In genomic region chr6:7742214-7742613, GRCh38 we compare ENCODE assay signal across 28 cellular contexts.
DNase-seq lines count a peak whose midpoint lies in the region; ATAC-seq and TF ChIP-seq lines count a peak whose summit lies in the region.
"Had no signal": no experiment of that assay in that cellular context is flagged by ENCODE, and none has a peak within 500 bp of the region (broad histone marks: within the 10 kb centered on the region; RNA-seq: fewer than 3 reads in every experiment).

No MANE protein-coding gene starts in this region.

- TF ChIP-seq CTCF in HEK293 (tag by site-specific recombination; IDR thresholded peaks at IDR 0.05) = no peak

- no peaks in the 10 kb centered on the region for H3K36me3 ChIP-seq in HEK293 (ENCODE audit: control insufficient read depth in 2 of 2, insufficient read depth in 1 of 2, low read length in 2 of 2)
- H3K36me3 ChIP-seq: BLaER1, left ventricle myocardium inferior, neural progenitor cell, right atrium auricular region, SJSA1, suprapubic skin, upper lobe of left lung, WERI-Rb-1 had no signal

- H3K9me3 ChIP-seq in HEK293 (ENCODE audit: control insufficient read depth, insufficient read depth, low read depth, low read length) = no peaks in the 10 kb centered on the region
- H3K9me3 ChIP-seq: BLaER1, left ventricle myocardium inferior, right atrium auricular region, SJSA1, suprapubic skin, upper lobe of left lung had no signal

- POLR2A ChIA-PET in HEK293 (lab: Yijun Ruan, JAX) = interaction anchor here (0.7 kb wide), 1 partner anchor 44 kb away, joined by 5 read pairs; no protein-coding TSS in a partner anchor

- DNase-seq in NCI-H187 treated with DMSO at 0.1 percent for 48 hours (lab: John Stamatoyannopoulos, UW) (peak; percentile 58), NCI-H774 (lab: John Stamatoyannopoulos, UW) (peak; percentile 63), kidney tubule cell (ENCODE audit: low spot score) (peak; percentile 34), medulla oblongata (ENCODE audit: extremely low spot score) (no peak)
- DNase-seq: activated CD4-positive, alpha-beta T cell treated with anti-CD3 and anti-CD28 coated beads for 48 hours; DMS79 treated with DMSO at 0.1 percent for 48 hours; effector CD4-positive, alpha-beta T cell; GDM1; islet precursor cell; left ventricle myocardium inferior; NCI-H1048; NCI-H2171 treated with DMSO at 0.1 percent for 48 hours; stimulated activated naive CD4-positive, alpha-beta T cell treated with Interleukin-2 at 50 U/mL for 16 hours; T1000; upper lobe of left lung; WERI-Rb-1 had no signal

- H3K27ac ChIP-seq in HEK293 (ENCODE audit: extremely low read depth, low read depth, low read length) = no peak overlapping the region
- H3K27ac ChIP-seq: BLaER1, left ventricle myocardium inferior, neural progenitor cell, parathyroid adenoma, right atrium auricular region, SJSA1, suprapubic skin, upper lobe of left lung, WERI-Rb-1 had no signal

- H3K4me1 ChIP-seq in HEK293 (ENCODE audit: control insufficient read depth, insufficient read depth, low read length) = peaks cover 6% of the 10 kb centered on the region
- H3K4me1 ChIP-seq: BLaER1, left ventricle myocardium inferior, neural progenitor cell, parathyroid adenoma, right atrium auricular region, SJSA1, suprapubic skin, upper lobe of left lung had no signal

- ATAC-seq in GM21528 (IDR thresholded peaks at IDR 0.05; ENCODE audit: low FRiP score, unreplicated experiment) (no peak), HG03045 (IDR thresholded peaks at IDR 0.05; ENCODE audit: unreplicated experiment) (no peak)
- ATAC-seq: GM23338, K562 had no signal

- no peak overlapping the region for H3K4me3 ChIP-seq in HEK293 (ENCODE audit: low read depth, low read length)
- H3K4me3 ChIP-seq: BLaER1, GM23338, K562, left ventricle myocardium inferior, neural progenitor cell, right atrium auricular region, SJSA1, smooth muscle cell, suprapubic skin, upper lobe of left lung had no signal

- CTCF ChIA-PET in HEK293 (lab: Yijun Ruan, JAX) = no interaction called here

TF ChIP-seq in HEK293, 187 proteins besides CTCF, POLR2A, EP300 and RAD21:
- no peak for TF ChIP-seq ZNF10 (tag by site-specific recombination; IDR thresholded peaks at IDR 0.05)
- no peak for TF ChIP-seq ZNF324 (tag by site-specific recombination; IDR thresholded peaks at IDR 0.05)
- TF ChIP-seq ATF2 (tag by site-specific recombination; IDR thresholded peaks at IDR 0.05; ENCODE audit: low read depth) = no peak
- no peak for TF ChIP-seq ZFHX2 (tag by site-specific recombination; conservative IDR thresholded peaks at IDR 0.05)
- 0 out of 2 replicates have a peak, but pooled peaks have one; percentile 18 for TF ChIP-seq OSR2 (tag by site-specific recombination; IDR thresholded peaks at IDR 0.05)
- TF ChIP-seq ZNF664 (tag by site-specific recombination; IDR thresholded peaks at IDR 0.05) = no peak
- no peak for TF ChIP-seq ZNF513 (tag by site-specific recombination; IDR thresholded peaks at IDR 0.05)
- no peak for TF ChIP-seq ZNF391 (tag by site-specific recombination; IDR thresholded peaks at IDR 0.05; ENCODE audit: borderline replicate concordance, low read depth)
- TF ChIP-seq GLIS2 (tag by site-specific recombination; IDR thresholded peaks at IDR 0.05) = no peak
- 0 out of 2 replicates have a peak, but pooled peaks have one; percentile 5 for TF ChIP-seq PRDM6 (tag by site-specific recombination; IDR thresholded peaks at IDR 0.05)
- TF ChIP-seq ZFP3 (tag by site-specific recombination; IDR thresholded peaks at IDR 0.05; ENCODE audit: low read depth) = no peak
- TF ChIP-seq IKZF3 (tag by site-specific recombination; IDR thresholded peaks at IDR 0.05) = no peak
